Comparison of ENCODE assay signal across 8 cellular contexts in the genomic region with DNA sequence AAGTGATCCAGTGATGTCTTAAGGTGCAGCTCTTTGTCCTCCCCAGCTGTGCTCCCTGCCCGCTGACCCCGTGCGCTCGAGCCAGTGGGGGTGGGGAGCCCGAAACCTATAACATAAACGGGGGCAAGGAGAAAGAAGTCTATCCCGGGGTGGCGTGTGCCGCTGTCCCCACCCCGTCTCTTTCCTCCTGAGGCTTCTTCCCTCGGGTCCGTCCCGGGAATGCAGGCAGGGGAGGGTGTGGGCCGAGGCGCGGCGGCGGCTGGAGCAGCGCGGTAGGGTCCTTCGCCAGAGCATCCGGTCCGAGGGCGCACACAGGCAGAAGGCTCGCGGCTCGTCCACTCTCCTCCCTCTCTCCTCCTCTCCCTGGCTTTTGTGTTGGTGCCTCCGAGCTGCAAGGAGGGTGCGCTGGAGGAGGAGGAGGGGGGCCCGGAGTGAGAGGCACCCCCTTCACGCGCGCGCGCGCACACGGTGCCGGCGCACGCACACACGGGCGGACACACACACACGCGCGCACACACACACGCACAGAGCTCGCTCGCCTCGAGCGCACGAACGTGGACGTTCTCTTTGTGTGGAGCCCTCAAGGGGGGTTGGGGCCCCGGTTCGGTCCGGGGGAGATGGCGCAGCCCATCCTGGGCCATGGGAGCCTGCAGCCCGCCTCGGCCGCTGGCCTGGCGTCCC. TPM values are rescaled to one million over a fixed set of nuclear protein-coding genes. Genes with fewer than 3 reads are reported as not detected.
DNase-seq lines count a peak whose midpoint lies in the region; ATAC-seq and TF ChIP-seq lines count a peak whose summit lies in the region.

A gene (plus strand): TSS at position 517 of the 681 bp plus-strand sequence. CDS start 101 bp downstream, at position 618.

- H3K4me1 Mint-ChIP-seq in CD14-positive monocyte, result peaks cover 46% of the 10 kb centered on the region
- peaks cover 46% of the 10 kb centered on the region for H3K4me1 Mint-ChIP-seq in activated naive CD4-positive, alpha-beta T cell treated with anti-CD3 and anti-CD28 coated beads, Interleukin-2, amount 10 ng/mL, durations not matched to agents 7 days and 5 days

- no peak within 1 kb of the TSS for H3K9ac ChIP-seq in NT2/D1 (ENCODE audit: insufficient read length, low read depth)

- ATAC-seq in GM21515 (IDR thresholded peaks at IDR 0.05; ENCODE audit: unreplicated experiment) (peak; percentile 9), GM18870 (IDR thresholded peaks at IDR 0.05; ENCODE audit: unreplicated experiment) (no peak)

- H3K27me3 ChIP-seq in NT2/D1 (ENCODE audit: insufficient read depth, insufficient read length) (peaks cover 24% of the 10 kb centered on the region), ovary (no peaks in the 10 kb centered on the region)

- H3K27ac Mint-ChIP-seq in CD14-positive monocyte, result peak within 1 kb of the TSS in 4 of 7 donors; percentile 38 to 96 (median 71)
- H3K27ac Mint-ChIP-seq in activated naive CD4-positive, alpha-beta T cell treated with anti-CD3 and anti-CD28 coated beads, Interleukin-2, amount 10 ng/mL, durations not matched to agents 7 days and 5 days, result peak within 1 kb of the TSS; percentile 93

- peaks cover 0 to 10% (median 0%) of the 10 kb centered on the region in 7 donors for H3K9me3 Mint-ChIP-seq in CD14-positive monocyte
- no peaks in the 10 kb centered on the region for H3K9me3 Mint-ChIP-seq in activated naive CD4-positive, alpha-beta T cell treated with anti-CD3 and anti-CD28 coated beads, Interleukin-2, amount 10 ng/mL, durations not matched to agents 7 days and 5 days

- intact Hi-C loops in CD14-positive monocyte (cut with micrococcal nuclease) (no loop called here), head of caudate nucleus (cut with DNase I) (no loop called here), ovary (cut with DNase I) (loop anchor here (5.0 to 10.0 kb wide), 3 partner anchors 59 to 89 kb away; a partner anchor contains a TSS)

- peaks cover 0 to 8% (median 1%) of the 10 kb centered on the region in 3 donors for H3K27me3 Mint-ChIP-seq in CD14-positive monocyte (ENCODE audit: low read depth in 3 of 3)
- H3K27me3 Mint-ChIP-seq in activated naive CD4-positive, alpha-beta T cell treated with anti-CD3 and anti-CD28 coated beads, Interleukin-2, amount 10 ng/mL, durations not matched to agents 7 days and 5 days, result no peaks in the 10 kb centered on the region

- no peaks in the 10 kb centered on the region for H3K36me3 Mint-ChIP-seq in CD14-positive monocyte
- H3K36me3 Mint-ChIP-seq in activated naive CD4-positive, alpha-beta T cell treated with anti-CD3 and anti-CD28 coated beads, Interleukin-2, amount 10 ng/mL, durations not matched to agents 7 days and 5 days, result peaks cover 25% of the 10 kb centered on the region

- H3K4me3 ChIP-seq in NT2/D1 (ENCODE audit: insufficient read length, low read depth) (peak within 1 kb of the TSS; percentile 30), ovary (peak within 1 kb of the TSS; percentile 29)

- H3K4me1 ChIP-seq in NT2/D1 (ENCODE audit: insufficient read depth, insufficient read length), result no peaks in the 10 kb centered on the region
- H3K4me1 ChIP-seq in ovary (ENCODE audit: insufficient read depth), result no peaks in the 10 kb centered on the region

- WGBS in ovary, 3 donors, result 36 to 47% (median 43%) methylated on average over 60 to 61 of the region's 61 CpGs

- TF ChIP-seq CTCF in CD14-positive monocyte (IDR thresholded peaks at IDR 0.05) (no peak), ovary (IDR thresholded peaks at IDR 0.05) (no peak)

- no peak for DNase-seq in CD14-positive monocyte (ENCODE audit: low spot score)
- DNase-seq in NT2/D1 (ENCODE audit: low read depth, low spot score), result no peak
- DNase-seq in activated naive CD4-positive, alpha-beta T cell treated with anti-CD3 and anti-CD28 coated beads, Interleukin-2, amount 10 ng/mL, durations not matched to agents 7 days and 5 days, result peak; percentile 60
- DNase-seq in head of caudate nucleus, result peak; percentile 42 to 89 (median 78)
- peak; percentile 13 to 50 (median 35) for DNase-seq in ovary
- DNase-seq in SIG-M5 (lab: John Stamatoyannopoulos, UW), result no peak

- H3K27ac ChIP-seq in ovary, result peak within 1 kb of the TSS in 1 of 2 donors; percentile 36

- H3K36me3 ChIP-seq in NT2/D1 (ENCODE audit: insufficient read depth, insufficient read length, low read length) (no peaks in the 10 kb centered on the region), ovary (no peaks in the 10 kb centered on the region)

- peak within 1 kb of the TSS; percentile 80 to 90 for H3K4me3 Mint-ChIP-seq in CD14-positive monocyte
- peak within 1 kb of the TSS; percentile 93 for H3K4me3 Mint-ChIP-seq in activated naive CD4-positive, alpha-beta T cell treated with anti-CD3 and anti-CD28 coated beads, Interleukin-2, amount 10 ng/mL, durations not matched to agents 7 days and 5 days

- TF ChIP-seq EP300 in ovary (IDR thresholded peaks at IDR 0.05), result no peak

- H3K9me3 ChIP-seq in NT2/D1 (ENCODE audit: insufficient read depth, low read length) (no peaks in the 10 kb centered on the region), ovary (no peaks in the 10 kb centered on the region)

- no peak for TF ChIP-seq POLR2A in ovary (IDR thresholded peaks at IDR 0.05)

- CTCF ChIA-PET in activated naive CD4-positive, alpha-beta T cell treated with anti-CD3 and anti-CD28 coated beads, Interleukin-2, amount 10 ng/mL, durations not matched to agents 7 days and 5 days (lab: Charles Lee), result interaction anchor here (0.9 to 1.1 kb wide), 2 partner anchors 28 to 92 kb away, joined by 3 to 4 read pairs; no protein-coding TSS in a partner anchor

RNA-seq across cellular contexts. Expression of the gene that starts here (rescaled TPM):
- polyA plus RNA-seq in CD14-positive monocyte, result 1 to 10 TPM in 1 of 2 donors, under 1 TPM in 1; 0.13 to 1.6 TPM
- total RNA-seq in ovary, result 1 to 10 TPM in 4 of 7 donors, under 1 TPM in 3; 0.24 to 3.3 (median 2.0) TPM
- 1 to 10 TPM; 1.3 to 1.8 TPM for polyA plus RNA-seq in ovary

Comparison
In these comparisons a context has a peak if more than half of its experiments do, and no peak if none do; other contexts are left out.
1. DNase-seq: peak in activated naive CD4-positive, alpha-beta T cell treated with anti-CD3 and anti-CD28 coated beads, Interleukin-2, amount 10 ng/mL, durations not matched to agents 7 days and 5 days (single experiment), head of caudate nucleus (42 of 42) and ovary (5 of 5); none in CD14-positive monocyte (single experiment), NT2/D1 (single experiment) and SIG-M5 (single experiment).
2. intact Hi-C loops: an anchor here in ovary (5.0 to 10.0 kb wide); none called in CD14-positive monocyte and head of caudate nucleus.